10 cellular contexts compared by ENCODE assay signal in genomic region chr10:79267449-79267848, GRCh38.
A peak's percentile ranks its signal among the peaks of the same experiment; 100 is the strongest.
DNase-seq lines count a peak whose midpoint lies in the region; ATAC-seq, FAIRE-seq and TF ChIP-seq lines count a peak whose summit lies in the region.
"Had no signal": no experiment of that assay in that cellular context is flagged by ENCODE, and none has a peak within 500 bp of the region (broad histone marks: within the 10 kb centered on the region; RNA-seq: fewer than 3 reads in every experiment).

No MANE protein-coding gene starts in this region.

- H2BK5ac ChIP-seq in mesenchymal stem cell (ENCODE audit: low read depth, low read length, poor library complexity, severe bottlenecking) = no peak overlapping the region

- peak overlapping the region; percentile 83 for H2BK15ac ChIP-seq in mesenchymal stem cell (ENCODE audit: low read depth, poor library complexity, severe bottlenecking)

- no peaks in the 10 kb centered on the region for H3K9me3 ChIP-seq in K562 (replicated peaks; ENCODE audit: control insufficient read depth, insufficient read depth, low read depth, low read length)
- H3K9me3 ChIP-seq in mesenchymal stem cell (ENCODE audit: control insufficient read depth, low read length) = no peaks in the 10 kb centered on the region
- H3K9me3 ChIP-seq in upper lobe of left lung = no peaks in the 10 kb centered on the region
- H3K9me3 ChIP-seq: colonic mucosa had no signal

- peak overlapping the region; percentile 68 to 83 for H3K4ac ChIP-seq in mesenchymal stem cell (ENCODE audit: low read depth in 1 of 2, low read length in 2 of 2)

- DNase-seq in activated T-cell treated with anti-CD3 and anti-CD28 coated beads, Interleukin-2, amount 50 U/mL, for 24 hours = no peak
- no peak for DNase-seq in activated T-cell treated with anti-CD3 and anti-CD28 coated beads, Interleukin-2, amount 50 U/mL, for 4 hours
- no peak for DNase-seq in K562 (ENCODE audit: extremely low read depth in 1 of 4, low spot score in 3 of 4)
- no peak for DNase-seq in mesenchymal stem cell
- no peak for DNase-seq in upper lobe of left lung
- DNase-seq in SIG-M5 (lab: John Stamatoyannopoulos, UW) = no peak
- DNase-seq in activated effector memory CD4-positive, alpha-beta T cell treated with Interleukin-2 at 50 U/mL for 16 hours = no peak
- DNase-seq: colonic mucosa; stimulated activated CD4-positive, alpha-beta T cell treated with anti-CD3 and anti-CD28 coated beads, Interleukin-1b, Interleukin-23, amount 100 ng/mL, for 48 hours had no signal

- peak in 1 of 2 experiments; percentile 15; a peak in 1 of 4 replicates for TF ChIP-seq RAD21 in K562 (CRISPR knock-in tag; conservative IDR thresholded peaks at IDR 0.05 in 1 of 2, IDR thresholded peaks at IDR 0.05 in 1 of 2)

- FAIRE-seq in K562 (lab: Jason Lieb, UNC) = no peak

- no peaks in the 10 kb centered on the region for H3K27me3 Mint-ChIP-seq in activated T-cell treated with anti-CD3 and anti-CD28 coated beads, Interleukin-2, amount 50 U/mL, for 24 hours
- no peaks in the 10 kb centered on the region for H3K27me3 Mint-ChIP-seq in activated T-cell treated with anti-CD3 and anti-CD28 coated beads, Interleukin-2, amount 50 U/mL, for 4 hours (ENCODE audit: low read depth)

- peak overlapping the region; percentile 78 for H4K8ac ChIP-seq in mesenchymal stem cell (ENCODE audit: low read length)

- in situ Hi-C loops in K562 (cut with MboI) = no loop called here

- H4K91ac ChIP-seq in mesenchymal stem cell (ENCODE audit: low read length) = peak overlapping the region; percentile 71

- no peak overlapping the region for H3K14ac ChIP-seq in mesenchymal stem cell (ENCODE audit: low read length in 2 of 2)

- no peaks in the 10 kb centered on the region for H3K79me2 ChIP-seq in K562 (ENCODE audit: control insufficient read depth, insufficient read depth, low read length)

- H3K36me3 Mint-ChIP-seq in activated T-cell treated with anti-CD3 and anti-CD28 coated beads, Interleukin-2, amount 50 U/mL, for 24 hours (ENCODE audit: low read depth) = peaks cover 3% of the 10 kb centered on the region
- no peaks in the 10 kb centered on the region for H3K36me3 Mint-ChIP-seq in activated T-cell treated with anti-CD3 and anti-CD28 coated beads, Interleukin-2, amount 50 U/mL, for 4 hours (ENCODE audit: insufficient read depth)

- H3K36me3 ChIP-seq in K562 (ENCODE audit: control insufficient read depth, insufficient read depth, low read length) (peaks cover 4% of the 10 kb centered on the region; the same call in 1 of the 3 replicates), mesenchymal stem cell (ENCODE audit: control insufficient read depth in 1 of 2, insufficient read depth in 2 of 2, low read depth in 1 of 2, low read length in 2 of 2) (peaks cover 45 to 79% of the 10 kb centered on the region in 2 experiments), upper lobe of left lung (peaks cover 0 to 14% (median 7%) of the 10 kb centered on the region in 4 donors)
- H3K36me3 ChIP-seq: colonic mucosa had no signal

- POLR2A ChIA-PET in K562 (lab: Yijun Ruan, JAX) = interaction anchor here (1.1 kb wide), 1 partner anchor 19 kb away, joined by 4 read pairs; no protein-coding TSS in a partner anchor

- WGBS in K562 (ENCODE audit: insufficient coverage, low coverage, missing lambda C conversion rate) = 60% methylated on average over 2 of the region's 2 CpGs
- WGBS in mesenchymal stem cell = 69% methylated on average over 2 of the region's 2 CpGs
- 63 to 64% methylated on average over 2 of the region's 2 CpGs for WGBS in upper lobe of left lung, 2 donors

- CTCF ChIA-PET in K562 (lab: Yijun Ruan, JAX; ENCODE audit: low intra/inter-chr PET ratio) = no interaction called here

- H4K20me1 ChIP-seq in K562 (replicated peaks; ENCODE audit: control insufficient read depth, insufficient read depth, low read length) = peaks cover 24% of the 10 kb centered on the region; the same call in 1 of the 2 replicates

- peak overlapping the region; percentile 36 for H2BK120ac ChIP-seq in mesenchymal stem cell (ENCODE audit: low read depth, low read length)

- H3K9ac ChIP-seq in K562 (ENCODE audit: insufficient read depth in 1 of 2, low read depth in 2 of 2, low read length in 2 of 2) (no peak overlapping the region), mesenchymal stem cell (ENCODE audit: low read length) (peak overlapping the region; percentile 66)

- H3K79me1 ChIP-seq in mesenchymal stem cell (replicated peaks; ENCODE audit: low read length, poor library complexity, severe bottlenecking) = peaks cover 46% of the 10 kb centered on the region

- H3K4me1 ChIP-seq in K562 (replicated peaks in 1 of 2; ENCODE audit: control insufficient read depth in 2 of 2, insufficient read depth in 2 of 2, low read length in 2 of 2) = peaks cover 13 to 18% of the 10 kb centered on the region in 2 experiments
- H3K4me1 ChIP-seq in mesenchymal stem cell (ENCODE audit: control insufficient read depth, insufficient read depth, low read depth, low read length) = peaks cover 53% of the 10 kb centered on the region
- peaks cover 64 to 87% (median 74%) of the 10 kb centered on the region in 4 donors for H3K4me1 ChIP-seq in upper lobe of left lung
- H3K4me1 ChIP-seq: colonic mucosa had no signal

- H3K27me3 ChIP-seq in K562 (ENCODE audit: control insufficient read depth in 2 of 2, insufficient read depth in 2 of 2, low read length in 2 of 2) = no peaks in the 10 kb centered on the region
- no peaks in the 10 kb centered on the region for H3K27me3 ChIP-seq in mesenchymal stem cell (ENCODE audit: control insufficient read depth in 1 of 2, insufficient read depth in 1 of 2, low read length in 2 of 2)
- no peaks in the 10 kb centered on the region for H3K27me3 ChIP-seq in upper lobe of left lung
- H3K27me3 ChIP-seq: colonic mucosa had no signal

- no peak overlapping the region for H3K23ac ChIP-seq in mesenchymal stem cell (ENCODE audit: low read length in 2 of 2)

- intact Hi-C loops in K562 (cut with micrococcal nuclease) = no loop called here

- H3K27ac ChIP-seq in K562 (ENCODE audit: extremely low read depth, low read depth, low read length) = no peak overlapping the region
- peak overlapping the region; percentile 91 for H3K27ac ChIP-seq in mesenchymal stem cell (ENCODE audit: low read length, poor library complexity, severe bottlenecking)
- peak overlapping the region; percentile 83 to 92 (median 88) for H3K27ac ChIP-seq in upper lobe of left lung

- no peaks in the 10 kb centered on the region for H3K9me3 Mint-ChIP-seq in activated T-cell treated with anti-CD3 and anti-CD28 coated beads, Interleukin-2, amount 50 U/mL, for 24 hours
- no peaks in the 10 kb centered on the region for H3K9me3 Mint-ChIP-seq in activated T-cell treated with anti-CD3 and anti-CD28 coated beads, Interleukin-2, amount 50 U/mL, for 4 hours

- peak overlapping the region; percentile 73 to 82 for H2BK12ac ChIP-seq in mesenchymal stem cell (ENCODE audit: low read length in 2 of 2)

- H2AK5ac ChIP-seq in mesenchymal stem cell (ENCODE audit: low read length, severe bottlenecking) = peak overlapping the region; percentile 75

- no peak overlapping the region for H3K4me2 ChIP-seq in K562 (ENCODE audit: insufficient read depth, low read length)
- H3K4me2 ChIP-seq in mesenchymal stem cell (ENCODE audit: low read length, poor library complexity, severe bottlenecking) = no peak overlapping the region

- TF ChIP-seq POLR2A in K562 (conservative IDR thresholded peaks at IDR 0.05) (no peak), upper lobe of left lung (IDR thresholded peaks at IDR 0.05) (no peak)

- peak overlapping the region; percentile 95 to 99 for H3K18ac ChIP-seq in mesenchymal stem cell (ENCODE audit: low read depth in 1 of 2, low read length in 2 of 2)

- H3K4me1 Mint-ChIP-seq in activated T-cell treated with anti-CD3 and anti-CD28 coated beads, Interleukin-2, amount 50 U/mL, for 24 hours (ENCODE audit: low read depth) = peaks cover 26% of the 10 kb centered on the region
- H3K4me1 Mint-ChIP-seq in activated T-cell treated with anti-CD3 and anti-CD28 coated beads, Interleukin-2, amount 50 U/mL, for 4 hours (ENCODE audit: low read depth) = peaks cover 19% of the 10 kb centered on the region

- BruUV-seq in K562 (replicated peaks; lab: Mats Ljungman, UMichigan) = no TSS peak

- TF ChIP-seq CTCF in K562 (IDR thresholded peaks at IDR 0.05 in 2 of 3, conservative IDR thresholded peaks at IDR 0.05 in 1 of 3; ENCODE audit: insufficient read depth in 2 of 3, low read depth in 1 of 3, low read length in 3 of 3) = peak; percentile 9 to 37 (median 22); a peak in 2 of 6 replicates
- TF ChIP-seq CTCF in upper lobe of left lung (IDR thresholded peaks at IDR 0.05) = no peak

- H3K27ac Mint-ChIP-seq in activated T-cell treated with anti-CD3 and anti-CD28 coated beads, Interleukin-2, amount 50 U/mL, for 24 hours = peak overlapping the region; percentile 30

- no peak for TF ChIP-seq EP300 in K562 (IDR thresholded peaks at IDR 0.05; ENCODE audit: low read length)
- no peak for TF ChIP-seq EP300 in upper lobe of left lung (IDR thresholded peaks at IDR 0.05)

- no peak overlapping the region for H3K4me3 Mint-ChIP-seq in activated T-cell treated with anti-CD3 and anti-CD28 coated beads, Interleukin-2, amount 50 U/mL, for 24 hours
- no peak overlapping the region for H3K4me3 Mint-ChIP-seq in activated T-cell treated with anti-CD3 and anti-CD28 coated beads, Interleukin-2, amount 50 U/mL, for 4 hours

- no peak for ATAC-seq in activated T-cell treated with anti-CD3 and anti-CD28 coated beads, Interleukin-2, amount 50 U/mL, for 4 hours
- ATAC-seq in K562 (no peak), upper lobe of left lung (ENCODE audit: low FRiP score in 2 of 2) (no peak), GM19463 (IDR thresholded peaks at IDR 0.05; ENCODE audit: unreplicated experiment) (no peak)

- H2AFZ ChIP-seq in K562 (ENCODE audit: low read depth, low read length) (no peak overlapping the region), mesenchymal stem cell (ENCODE audit: low read depth, low read length) (no peak overlapping the region)

- H3K4me3 ChIP-seq in K562 = no peak overlapping the region
- H3K4me3 ChIP-seq in mesenchymal stem cell (ENCODE audit: insufficient read depth in 1 of 2, low read depth in 1 of 2, low read length in 2 of 2) = no peak overlapping the region
- no peak overlapping the region for H3K4me3 ChIP-seq in upper lobe of left lung
- H3K4me3 ChIP-seq: colonic mucosa had no signal

- H3K9me1 ChIP-seq in K562 (ENCODE audit: control insufficient read depth, insufficient read depth, low read length) = peaks cover 5% of the 10 kb centered on the region

TF ChIP-seq in K562, 482 proteins besides CTCF, POLR2A, EP300 and RAD21 (continues in another document):
- TF ChIP-seq ZFP36 (IDR thresholded peaks at IDR 0.05; ENCODE audit: low read depth, low read length, partially characterized antibody) (peak; percentile 60), MAFG (tag; conservative IDR thresholded peaks at IDR 0.05) (no peak), CHD2 (IDR thresholded peaks at IDR 0.05; ENCODE audit: low read depth, low read length) (no peak), ZNF436 (CRISPR knock-in tag; IDR thresholded peaks at IDR 0.05) (no peak), SMC3 (conservative IDR thresholded peaks at IDR 0.05; ENCODE audit: insufficient read depth, low read depth, low read length) (no peak), ZNF41 (CRISPR knock-in tag; conservative IDR thresholded peaks at IDR 0.05) (no peak)

Comparison
In these comparisons a context has a peak if more than half of its experiments do, and no peak if none do; other contexts are left out.
1. CTCF ChIP-seq: peak in K562 (3 of 3); none in upper lobe of left lung (0 of 6).